In genomic region chr1:151048645-151049032, GRCh38 we compare ENCODE assay signal across 8 cellular contexts. TPM values are rescaled to one million over a fixed set of nuclear protein-coding genes. Genes with fewer than 3 reads are reported as not detected.
DNase-seq lines count a peak whose midpoint lies in the region; ATAC-seq and TF ChIP-seq lines count a peak whose summit lies in the region.

No MANE protein-coding gene starts in this region.

- H3K4me3 ChIP-seq in BE2C (ENCODE audit: low read depth, low read length), result peak overlapping the region; percentile 94
- H3K4me3 ChIP-seq in naive thymus-derived CD4-positive, alpha-beta T cell (ENCODE audit: low read length), result peak overlapping the region; percentile 73

- CTCF ChIA-PET in naive thymus-derived CD4-positive, alpha-beta T cell (lab: Charles Lee), result interaction anchor here (0.7 to 3.6 kb wide), 3 partner anchors 10 to 43 kb away, joined by 3 to 38 read pairs (median 12); partner anchors contain the start of genes CDC42SE1 and MLLT11

- peak; percentile 3 for ATAC-seq in naive thymus-derived CD4-positive, alpha-beta T cell
- ATAC-seq in HG03469 (IDR thresholded peaks at IDR 0.05; ENCODE audit: unreplicated experiment), result no peak

- no peaks in the 10 kb centered on the region for H3K9me3 Mint-ChIP-seq in IgD-negative memory B cell
- no peaks in the 10 kb centered on the region for H3K9me3 Mint-ChIP-seq in naive thymus-derived CD4-positive, alpha-beta T cell

- peak overlapping the region; percentile 84 to 94 (median 88) for H3K27ac Mint-ChIP-seq in IgD-negative memory B cell
- peak overlapping the region; percentile 66 to 96 (median 93) for H3K27ac Mint-ChIP-seq in naive thymus-derived CD4-positive, alpha-beta T cell

- TF ChIP-seq CTCF in BE2C (IDR thresholded peaks at IDR 0.05; ENCODE audit: low read depth, low read length), result no peak

- H3K27me3 Mint-ChIP-seq in IgD-negative memory B cell, result no peaks in the 10 kb centered on the region
- no peaks in the 10 kb centered on the region for H3K27me3 Mint-ChIP-seq in naive thymus-derived CD4-positive, alpha-beta T cell

- DNase-seq in BE2C, result no peak
- DNase-seq in naive thymus-derived CD4-positive, alpha-beta T cell, result no peak
- no peak for DNase-seq in LoVo (ENCODE audit: low spot score)
- DNase-seq in D341Med (ENCODE audit: low spot score), result no peak
- no peak for DNase-seq in activated CD4-positive, alpha-beta T cell treated with anti-CD3 and anti-CD28 coated beads, Interleukin-2, amount 50 U/mL, for 48 hours

- no peaks in the 10 kb centered on the region for H3K9me3 ChIP-seq in BE2C
- H3K9me3 ChIP-seq in naive thymus-derived CD4-positive, alpha-beta T cell (ENCODE audit: control insufficient read depth in 2 of 3, low read length in 3 of 3), result no peaks in the 10 kb centered on the region

- peak overlapping the region; percentile 91 for H3K27ac ChIP-seq in cingulate gyrus (ENCODE audit: low read depth, low read length)
- H3K27ac ChIP-seq in naive thymus-derived CD4-positive, alpha-beta T cell (ENCODE audit: low read depth, low read length), result peak overlapping the region; percentile 81

- intact Hi-C loops in naive thymus-derived CD4-positive, alpha-beta T cell (cut with micrococcal nuclease), result loop anchor here (1.0 to 2.0 kb wide), 5 partner anchors 8 to 40 kb away; partner anchors contain the start of genes GABPB2 (in 2 of the 2) and PRUNE1 (in 1 of the 2)

- POLR2A ChIA-PET in naive thymus-derived CD4-positive, alpha-beta T cell (lab: Charles Lee), result interaction anchor here (1.1 to 12.0 kb wide), 6 partner anchors 9 to 108 kb away, joined by 6 to 253 read pairs (median 9); partner anchors contain the start of genes CDC42SE1, GABPB2, MLLT11 and TNFAIP8L2

- peaks cover 17% of the 10 kb centered on the region for H3K36me3 ChIP-seq in BE2C
- peaks cover 5 to 22% (median 10%) of the 10 kb centered on the region in 3 experiments for H3K36me3 ChIP-seq in naive thymus-derived CD4-positive, alpha-beta T cell (ENCODE audit: control insufficient read depth in 2 of 3, insufficient read depth in 3 of 3, low read length in 3 of 3)

- H3K4me1 Mint-ChIP-seq in IgD-negative memory B cell, result peaks cover 24 to 27% (median 26%) of the 10 kb centered on the region in 3 donors
- H3K4me1 Mint-ChIP-seq in naive thymus-derived CD4-positive, alpha-beta T cell, result peaks cover 35 to 89% (median 71%) of the 10 kb centered on the region in 7 donors

- no peaks in the 10 kb centered on the region for H3K4me1 ChIP-seq in BE2C
- H3K4me1 ChIP-seq in naive thymus-derived CD4-positive, alpha-beta T cell (ENCODE audit: control insufficient read depth in 2 of 2, insufficient read depth in 2 of 2, low read length in 2 of 2), result peaks cover 15 to 35% of the 10 kb centered on the region in 2 donors

- no peaks in the 10 kb centered on the region for H3K27me3 ChIP-seq in BE2C
- H3K27me3 ChIP-seq in naive thymus-derived CD4-positive, alpha-beta T cell (ENCODE audit: control insufficient read depth in 2 of 2, insufficient read depth in 2 of 2, low read length in 2 of 2), result no peaks in the 10 kb centered on the region

- no peaks in the 10 kb centered on the region for H3K36me3 Mint-ChIP-seq in IgD-negative memory B cell
- H3K36me3 Mint-ChIP-seq in naive thymus-derived CD4-positive, alpha-beta T cell, result peaks cover 0 to 25% (median 15%) of the 10 kb centered on the region in 5 donors

- H3K4me3 Mint-ChIP-seq in IgD-negative memory B cell, result peak overlapping the region; percentile 93 to 98 (median 97)
- peak overlapping the region; percentile 85 to 91 (median 90) for H3K4me3 Mint-ChIP-seq in naive thymus-derived CD4-positive, alpha-beta T cell

RNA-seq across cellular contexts. Expression of gene C1orf56, which starts 1.1 kb away (rescaled TPM):
- 10.4 TPM for polyA plus RNA-seq in BE2C (2012; ENCODE audit: insufficient read depth, insufficient read length, low read depth)
- 4.5 TPM for polyA plus RNA-seq in IgD-negative memory B cell
- 1 to 10 TPM in 2 of 5 experiments, under 1 TPM in 3; 0.64 to 3.2 (median 0.82) TPM for total RNA-seq in naive thymus-derived CD4-positive, alpha-beta T cell
- polyA plus RNA-seq in naive thymus-derived CD4-positive, alpha-beta T cell, result 1 to 10 TPM; 3.5 to 4.3 TPM

RNA-seq across cellular contexts. Expression of gene CDC42SE1, which starts 10.8 kb away (rescaled TPM):
- polyA plus RNA-seq in BE2C (2012; ENCODE audit: insufficient read depth, insufficient read length, low read depth), result 61.9 TPM
- polyA plus RNA-seq in IgD-negative memory B cell, result 86.2 TPM
- total RNA-seq in naive thymus-derived CD4-positive, alpha-beta T cell, result 100 to 1,000 TPM; 362 to 516 (median 425) TPM
- polyA plus RNA-seq in naive thymus-derived CD4-positive, alpha-beta T cell, result 100 to 1,000 TPM in 1 of 2 donors, 10 to 100 TPM in 1; 85.6 to 111 TPM

RNA-seq across cellular contexts. Expression of gene MLLT11, which starts 11.6 kb away (rescaled TPM):
- 76.1 TPM for polyA plus RNA-seq in BE2C (2012; ENCODE audit: insufficient read depth, insufficient read length, low read depth)
- 1.5 TPM for polyA plus RNA-seq in IgD-negative memory B cell
- 1 to 10 TPM; 3.3 to 6.0 (median 4.6) TPM for total RNA-seq in naive thymus-derived CD4-positive, alpha-beta T cell
- 1 to 10 TPM; 3.7 to 4.8 TPM for polyA plus RNA-seq in naive thymus-derived CD4-positive, alpha-beta T cell

RNA-seq across cellular contexts. Expression of gene BNIPL, which starts 12.3 kb away (rescaled TPM):
- 0.26 TPM for polyA plus RNA-seq in BE2C (2012; ENCODE audit: insufficient read depth, insufficient read length, low read depth)
- polyA plus RNA-seq in IgD-negative memory B cell, result 0.13 TPM
- total RNA-seq in naive thymus-derived CD4-positive, alpha-beta T cell, result 1 to 10 TPM in 4 of 5 experiments, under 1 TPM in 1; 0.37 to 9.4 (median 1.9) TPM
- polyA plus RNA-seq in naive thymus-derived CD4-positive, alpha-beta T cell, result under 1 TPM; 0.08 to 0.17 TPM

RNA-seq across cellular contexts. Expression of gene GABPB2, which starts 21.9 kb away (rescaled TPM):
- polyA plus RNA-seq in BE2C (2012; ENCODE audit: insufficient read depth, insufficient read length, low read depth), result 1.9 TPM
- 5.5 TPM for polyA plus RNA-seq in IgD-negative memory B cell
- total RNA-seq in naive thymus-derived CD4-positive, alpha-beta T cell, result 10 to 100 TPM; 13.7 to 42.2 (median 32.2) TPM
- 10 to 100 TPM in 1 of 2 donors, 1 to 10 TPM in 1; 9.6 to 17.8 TPM for polyA plus RNA-seq in naive thymus-derived CD4-positive, alpha-beta T cell
